27 cellular contexts compared by ENCODE assay signal in genomic region chr18:78861116-78861515, GRCh38.
"Had no signal": no experiment of that assay in that cellular context is flagged by ENCODE, and none has a peak within 500 bp of the region (broad histone marks: within the 10 kb centered on the region; RNA-seq: fewer than 3 reads in every experiment).

No MANE protein-coding gene starts in this region.

- H3K9me3 Mint-ChIP-seq: effector memory CD8-positive, alpha-beta T cell; stimulated activated effector memory CD8-positive, alpha-beta T cell treated with anti-CD3 and anti-CD28 coated beads, Interleukin-12 subunit alpha, Interleukin-12 subunit beta, amount 100 ng/mL, for 72 hours had no signal

- H3K4me1 Mint-ChIP-seq: immature natural killer cell; mesothelial cell of epicardium; naive thymus-derived CD4-positive, alpha-beta T cell; nephron; stimulated activated effector memory CD8-positive, alpha-beta T cell treated with anti-CD3 and anti-CD28 coated beads, Interleukin-12 subunit alpha, Interleukin-12 subunit beta, amount 100 ng/mL, for 72 hours had no signal

- H3K4me3 Mint-ChIP-seq: effector memory CD8-positive, alpha-beta T cell; immature natural killer cell; mesothelial cell of epicardium; naive thymus-derived CD4-positive, alpha-beta T cell; nephron; stimulated activated effector memory CD8-positive, alpha-beta T cell treated with anti-CD3 and anti-CD28 coated beads, Interleukin-12 subunit alpha, Interleukin-12 subunit beta, amount 100 ng/mL, for 72 hours had no signal

- DNase-seq: cerebellar nuclear complex; cortex of kidney; effector memory CD8-positive, alpha-beta T cell; erythroblast; esophagus squamous epithelium; foreskin melanocyte; glutamatergic neuron; hypothalamus; immature natural killer cell; islet precursor cell; kidney glomerular epithelial cell; mesenchymal stem cell; mucosa of descending colon; naive thymus-derived CD4-positive, alpha-beta T cell; nucleus accumbens; ovary; posterior cingulate gyrus; sigmoid colon; stimulated activated CD4-positive, alpha-beta T cell treated with anti-CD3 and anti-CD28 coated beads, Interleukin-2, amount 100 ng/mL, for 24 hours; stimulated activated CD4-positive, alpha-beta T cell treated with anti-CD3 and anti-CD28 coated beads, Interleukin-4, amount 100 ng/mL, for 24 hours; stimulated activated naive CD4-positive, alpha-beta T cell treated with Interleukin-2 at 50 U/mL for 16 hours; stomach; tibial artery; upper lobe of left lung had no signal

- H3K9me3 ChIP-seq: esophagus squamous epithelium, mucosa of descending colon, ovary, sigmoid colon, stomach, tibial artery, upper lobe of left lung had no signal

- H3K4me3 ChIP-seq: esophagus squamous epithelium, mucosa of descending colon, ovary, sigmoid colon, stomach, tibial artery, upper lobe of left lung had no signal

- H3K4me1 ChIP-seq: esophagus squamous epithelium, sigmoid colon, tibial artery, upper lobe of left lung had no signal

- H3K36me3 Mint-ChIP-seq: immature natural killer cell; mesothelial cell of epicardium; naive thymus-derived CD4-positive, alpha-beta T cell; stimulated activated effector memory CD8-positive, alpha-beta T cell treated with anti-CD3 and anti-CD28 coated beads, Interleukin-12 subunit alpha, Interleukin-12 subunit beta, amount 100 ng/mL, for 72 hours had no signal

- ATAC-seq: effector memory CD8-positive, alpha-beta T cell; mucosa of descending colon; naive thymus-derived CD4-positive, alpha-beta T cell; stimulated activated effector memory CD8-positive, alpha-beta T cell treated with anti-CD3 and anti-CD28 coated beads, Interleukin-12 subunit alpha, Interleukin-12 subunit beta, amount 100 ng/mL, for 72 hours had no signal

- H3K27me3 ChIP-seq: ovary, upper lobe of left lung had no signal

- H3K36me3 ChIP-seq: esophagus squamous epithelium, ovary, sigmoid colon, stomach, tibial artery, upper lobe of left lung had no signal

- H3K27ac ChIP-seq: esophagus squamous epithelium, ovary, sigmoid colon, stomach, tibial artery, upper lobe of left lung had no signal

- H3K27ac Mint-ChIP-seq: effector memory CD8-positive, alpha-beta T cell; immature natural killer cell; mesothelial cell of epicardium; naive thymus-derived CD4-positive, alpha-beta T cell; nephron had no signal
